9 cellular contexts compared by ENCODE assay signal in the genomic region with DNA sequence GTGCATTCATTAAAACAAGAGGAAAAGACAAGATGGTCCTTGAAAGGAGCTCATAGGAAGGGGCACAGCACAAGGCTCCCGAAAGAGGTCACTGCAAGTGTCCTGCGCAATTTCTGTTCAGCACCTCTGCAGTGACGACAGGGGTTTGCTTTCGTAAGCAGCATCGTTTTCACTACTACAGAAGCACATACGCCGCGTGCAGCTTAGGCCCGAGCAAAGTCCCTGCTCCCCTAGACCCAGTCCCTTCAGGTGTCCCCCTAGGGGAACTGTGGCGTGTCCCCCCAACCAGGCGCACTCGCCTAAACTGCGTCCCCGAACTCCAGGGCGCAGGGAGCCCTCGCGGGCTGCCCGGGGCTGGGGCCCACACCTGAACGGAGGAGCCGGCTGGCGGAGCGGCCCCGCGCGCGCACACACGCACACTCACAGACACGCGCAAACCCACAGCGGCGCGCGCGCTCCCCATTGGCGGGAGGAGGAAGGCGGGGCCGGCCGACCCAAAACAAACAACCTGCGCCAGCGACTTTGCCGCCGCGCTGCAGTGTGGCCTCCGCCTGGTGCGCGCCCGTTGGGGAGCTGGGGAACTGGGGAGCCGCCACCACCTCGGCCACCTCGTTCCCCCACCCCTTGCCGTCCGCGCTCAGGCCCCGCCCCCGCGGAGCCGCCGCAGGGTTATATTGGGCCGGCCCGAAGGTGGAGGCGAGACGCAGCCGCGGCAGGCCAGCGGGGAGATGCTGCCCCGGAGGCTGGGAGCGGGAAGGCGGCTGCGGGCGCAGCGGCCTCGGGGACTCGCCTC. TPM values are rescaled to one million over a fixed set of nuclear protein-coding genes. Genes with fewer than 3 reads are reported as not detected.
DNase-seq lines count a peak whose midpoint lies in the region; ATAC-seq and TF ChIP-seq lines count a peak whose summit lies in the region.
"Had no signal": no experiment of that assay in that cellular context is flagged by ENCODE, and none has a peak within 500 bp of the region (broad histone marks: within the 10 kb centered on the region; RNA-seq: fewer than 3 reads in every experiment).

A gene with protein sequence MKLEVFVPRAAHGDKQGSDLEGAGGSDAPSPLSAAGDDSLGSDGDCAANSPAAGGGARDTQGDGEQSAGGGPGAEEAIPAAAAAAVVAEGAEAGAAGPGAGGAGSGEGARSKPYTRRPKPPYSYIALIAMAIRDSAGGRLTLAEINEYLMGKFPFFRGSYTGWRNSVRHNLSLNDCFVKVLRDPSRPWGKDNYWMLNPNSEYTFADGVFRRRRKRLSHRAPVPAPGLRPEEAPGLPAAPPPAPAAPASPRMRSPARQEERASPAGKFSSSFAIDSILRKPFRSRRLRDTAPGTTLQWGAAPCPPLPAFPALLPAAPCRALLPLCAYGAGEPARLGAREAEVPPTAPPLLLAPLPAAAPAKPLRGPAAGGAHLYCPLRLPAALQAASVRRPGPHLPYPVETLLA (plus strand): TSS at position 699 of the 793 bp plus-strand sequence. CDS start 607 bp downstream, outside the sequence.

- intact Hi-C loops in MCF 10A (cut with micrococcal nuclease), result loop anchor here (1.0 to 10.0 kb wide), 7 partner anchors 25 to 398 kb away; no protein-coding TSS in a partner anchor

- H3K27me3 Mint-ChIP-seq in IgD-negative memory B cell, result peaks cover 53% of the 10 kb centered on the region
- H3K27me3 Mint-ChIP-seq in MCF 10A (ENCODE audit: insufficient read depth, unreplicated experiment), result no peaks in the 10 kb centered on the region
- H3K27me3 Mint-ChIP-seq in stimulated activated naive B cell treated with anti-CD40 and anti-IgM and Interleukin-4, amounts not matched to agents 10 μg/mL and 1 μg/mL and 100 μg/mL, for 72 hours, result peaks cover 64 to 73% of the 10 kb centered on the region in 2 donors

- no peaks in the 10 kb centered on the region for H3K79me2 ChIP-seq in Karpas-422 (ENCODE audit: low read length)

- H3K4me3 Mint-ChIP-seq in IgD-negative memory B cell (peak within 1 kb of the TSS in 3 of 4 donors; percentile 53 to 82 (median 67)), MCF 10A (ENCODE audit: unreplicated experiment) (peak within 1 kb of the TSS; percentile 77)
- H3K4me3 Mint-ChIP-seq in stimulated activated naive B cell treated with anti-CD40 and anti-IgM and Interleukin-4, amounts not matched to agents 10 μg/mL and 1 μg/mL and 100 μg/mL, for 72 hours, result peak within 1 kb of the TSS; percentile 78 to 89

- no TSS peak for BruUV-seq in MCF 10A (replicated peaks; lab: Mats Ljungman, UMichigan)

- CTCF ChIA-PET in MCF 10A (lab: Yijun Ruan, JAX), result interaction anchor here (0.5 to 2.4 kb wide), 8 partner anchors 14 to 497 kb away, joined by 3 to 13 read pairs (median 4); no protein-coding TSS in a partner anchor

- H3K4me3 ChIP-seq in Karpas-422 (ENCODE audit: low read length), result no peak within 1 kb of the TSS

- peak in 1 of 2 donors; percentile 23 for ATAC-seq in stimulated activated naive B cell treated with anti-CD40 and anti-IgM and Interleukin-4, amounts not matched to agents 10 μg/mL and 1 μg/mL and 100 μg/mL, for 72 hours (replicated peaks)
- ATAC-seq in GM19395 (IDR thresholded peaks at IDR 0.05; ENCODE audit: unreplicated experiment), result no peak

- H3K9me2 ChIP-seq in Karpas-422 (replicated peaks; ENCODE audit: insufficient read depth, low read length), result no peaks in the 10 kb centered on the region

- no peak within 1 kb of the TSS for H3K9ac ChIP-seq in Karpas-422 (ENCODE audit: low read length)

- peak; percentile 83 for DNase-seq in CD1c-positive myeloid dendritic cell (ENCODE audit: extremely low spot score)
- DNase-seq in MCF 10A (ENCODE audit: unreplicated experiment), result peak; percentile 45
- peak; percentile 61 for DNase-seq in iris pigment epithelial cell (ENCODE audit: low read depth)
- no peak for DNase-seq in stimulated activated naive B cell treated with anti-CD40 and anti-IgM and Interleukin-4, amounts not matched to agents 10 μg/mL and 1 μg/mL and 100 μg/mL, for 72 hours
- DNase-seq in GF-D8 (lab: John Stamatoyannopoulos, UW), result no peak
- no peak for DNase-seq in Karpas-422

- H2AFZ ChIP-seq in Karpas-422 (ENCODE audit: low read length), result no peak within 1 kb of the TSS

- H3K27ac ChIP-seq in Karpas-422 (ENCODE audit: low read length), result no peak within 1 kb of the TSS
- H3K27ac ChIP-seq: neutrophil had no signal

- no peak for TF ChIP-seq CTCF in MCF 10A (IDR thresholded peaks at IDR 0.05; ENCODE audit: unreplicated experiment)

- H3K27ac Mint-ChIP-seq in IgD-negative memory B cell (peak within 1 kb of the TSS in 1 of 3 donors; percentile 84), MCF 10A (ENCODE audit: low read depth, unreplicated experiment) (peak within 1 kb of the TSS; percentile 70)
- H3K27ac Mint-ChIP-seq in stimulated activated naive B cell treated with anti-CD40 and anti-IgM and Interleukin-4, amounts not matched to agents 10 μg/mL and 1 μg/mL and 100 μg/mL, for 72 hours, result peak within 1 kb of the TSS; percentile 89

- no peaks in the 10 kb centered on the region for H4K20me1 ChIP-seq in Karpas-422 (ENCODE audit: insufficient read depth, low read depth, low read length)

- POLR2A ChIA-PET in MCF 10A (lab: Yijun Ruan, JAX), result interaction anchor here (0.5 to 5.5 kb wide), 42 partner anchors 9 to 728 kb away, joined by 3 to 78 read pairs (median 4); no protein-coding TSS in a partner anchor

- peaks cover 17 to 23% (median 17%) of the 10 kb centered on the region in 3 donors for H3K4me1 Mint-ChIP-seq in IgD-negative memory B cell
- H3K4me1 Mint-ChIP-seq in MCF 10A (ENCODE audit: insufficient read depth, unreplicated experiment), result peaks cover 10% of the 10 kb centered on the region
- H3K4me1 Mint-ChIP-seq in stimulated activated naive B cell treated with anti-CD40 and anti-IgM and Interleukin-4, amounts not matched to agents 10 μg/mL and 1 μg/mL and 100 μg/mL, for 72 hours, result peaks cover 23 to 43% of the 10 kb centered on the region in 2 donors

- H3K9me3 ChIP-seq in Karpas-422 (ENCODE audit: low read length), result no peaks in the 10 kb centered on the region
- H3K9me3 ChIP-seq: neutrophil had no signal

- no peak within 1 kb of the TSS for H3K4me2 ChIP-seq in Karpas-422 (ENCODE audit: low read depth, low read length, poor library complexity, severe bottlenecking)

- no peaks in the 10 kb centered on the region for H3K4me1 ChIP-seq in Karpas-422 (ENCODE audit: low read length)

- H3K36me3 Mint-ChIP-seq in IgD-negative memory B cell (no peaks in the 10 kb centered on the region), MCF 10A (ENCODE audit: insufficient read depth, unreplicated experiment) (no peaks in the 10 kb centered on the region)
- peaks cover 4 to 9% of the 10 kb centered on the region in 2 donors for H3K36me3 Mint-ChIP-seq in stimulated activated naive B cell treated with anti-CD40 and anti-IgM and Interleukin-4, amounts not matched to agents 10 μg/mL and 1 μg/mL and 100 μg/mL, for 72 hours

- H3K36me3 ChIP-seq in Karpas-422 (ENCODE audit: insufficient read depth, low read length), result no peaks in the 10 kb centered on the region
- H3K36me3 ChIP-seq: neutrophil had no signal

- no peaks in the 10 kb centered on the region for H3K27me3 ChIP-seq in Karpas-422 (ENCODE audit: low read length)

- H3K9me3 Mint-ChIP-seq in IgD-negative memory B cell (peaks cover 0 to 5% (median 0%) of the 10 kb centered on the region in 3 donors), MCF 10A (ENCODE audit: unreplicated experiment) (no peaks in the 10 kb centered on the region)
- H3K9me3 Mint-ChIP-seq in stimulated activated naive B cell treated with anti-CD40 and anti-IgM and Interleukin-4, amounts not matched to agents 10 μg/mL and 1 μg/mL and 100 μg/mL, for 72 hours, result peaks cover under 1 to 4% of the 10 kb centered on the region in 2 donors

RNA-seq across cellular contexts. Expression of the gene that starts here (rescaled TPM):
- not detected for polyA plus RNA-seq in IgD-negative memory B cell
- total RNA-seq in MCF 10A (2022), result 5.6 and 6.9 TPM in 2 replicates
- total RNA-seq in Karpas-422 (2014; rRNA removed; shearing (Covaris generic); ENCODE audit: low replicate concordance), result not detected in 2 replicates

Comparison
In these comparisons a context has a peak if more than half of its experiments do, and no peak if none do; other contexts are left out.
1. DNase-seq: peak in CD1c-positive myeloid dendritic cell (single experiment), MCF 10A (single experiment) and iris pigment epithelial cell (single experiment); none in stimulated activated naive B cell treated with anti-CD40 and anti-IgM and Interleukin-4, amounts not matched to agents 10 μg/mL and 1 μg/mL and 100 μg/mL, for 72 hours (single experiment), GF-D8 (single experiment) and Karpas-422 (single experiment).
2. Peak in every context shown above with its lines, with median percentiles within 50 percentile points of each other: H3K4me3 Mint-ChIP-seq.